In genomic region chr12:44162961-44163360, GRCh38 we compare ENCODE assay signal across 38 cellular contexts.
"Had no signal": no experiment of that assay in that cellular context is flagged by ENCODE, and none has a peak within 500 bp of the region (broad histone marks: within the 10 kb centered on the region; RNA-seq: fewer than 3 reads in every experiment).

No MANE protein-coding gene starts in this region.

- H3K9me3 Mint-ChIP-seq: activated naive CD4-positive, alpha-beta T cell treated with anti-CD3 and anti-CD28 coated beads for 36 hours; activated naive CD4-positive, alpha-beta T cell treated with anti-CD3 and anti-CD28 coated beads, Interleukin-2, amount 10 ng/mL, durations not matched to agents 7 days and 5 days; activated naive CD4-positive, alpha-beta T cell treated with anti-CD3 and anti-CD28 coated beads, Interleukin-2, amount 50 U/mL, for 24 hours; activated naive CD4-positive, alpha-beta T cell treated with anti-CD3 and anti-CD28 coated beads, Interleukin-2, amount 50 U/mL, for 72 hours; activated naive CD8-positive, alpha-beta T cell treated with anti-CD3 and anti-CD28 coated beads for 36 hours; activated naive CD8-positive, alpha-beta T cell treated with anti-CD3 and anti-CD28 coated beads, Interleukin-2, amount 10 ng/mL, durations not matched to agents 7 days and 5 days; activated naive CD8-positive, alpha-beta T cell treated with anti-CD3 and anti-CD28 coated beads, Interleukin-2, amount 50 U/mL, for 24 hours; activated T-cell treated with anti-CD3 and anti-CD28 coated beads, Interleukin-2, amount 50 U/mL, for 24 hours; activated T-cell treated with anti-CD3 and anti-CD28 coated beads, Interleukin-2, amount 50 U/mL, for 4 hours; activated T-cell treated with anti-CD3 and anti-CD28 coated beads, Interleukin-2, amount 50 U/mL, for 72 hours; activated T-helper 1 cell treated with anti-CD3 and anti-CD28 coated beads, Interleukin-12 subunit alpha, Interleukin-12 subunit beta, Interleukin-2, Interleukin-4 antibody, amounts not matched to agents 30 ng/mL and 10 ng/mL and 1 ng/mL, durations not matched to agents 14 hours and 24 hours and 36 hours; activated T-helper 17 cell treated with anti-CD3 and anti-CD28 coated beads, Interleukin-2, amount 50 U/mL, for 72 hours; activated T-helper 2 cell treated with anti-CD3 and anti-CD28 coated beads, Interferon-gamma antibody, Interleukin-2, Interleukin-4, amounts not matched to agents 10 μg/mL and 5 μg/mL and 100 μg/mL, durations not matched to agents 14 hours and 24 hours and 36 hours; brain; central memory CD8-positive, alpha-beta T cell had no signal

- DNase-seq: activated effector memory CD4-positive, alpha-beta T cell treated with anti-CD3 and anti-CD28 coated beads, Interleukin-2, amount 50 U/mL, for 16 hours; activated effector memory CD4-positive, alpha-beta T cell treated with Interleukin-2 at 50 U/mL for 16 hours; activated gamma-delta T cell; activated gamma-delta T cell treated with Interleukin-2 at 50 U/mL for 16 hours; activated naive CD4-positive, alpha-beta T cell; activated naive CD4-positive, alpha-beta T cell treated with anti-CD3 and anti-CD28 coated beads for 36 hours; activated naive CD4-positive, alpha-beta T cell treated with anti-CD3 and anti-CD28 coated beads, Interleukin-2, amount 10 ng/mL, durations not matched to agents 7 days and 5 days; activated naive CD4-positive, alpha-beta T cell treated with anti-CD3 and anti-CD28 coated beads, Interleukin-2, amount 50 U/mL, for 16 hours; activated naive CD4-positive, alpha-beta T cell treated with Interleukin-2 at 50 U/mL for 16 hours; activated naive CD8-positive, alpha-beta T cell treated with anti-CD3 and anti-CD28 coated beads for 36 hours; activated naive CD8-positive, alpha-beta T cell treated with anti-CD3 and anti-CD28 coated beads, Interleukin-2, amount 10 ng/mL, durations not matched to agents 7 days and 5 days; activated naive CD8-positive, alpha-beta T cell treated with anti-CD3 and anti-CD28 coated beads, Interleukin-2, amount 50 U/mL, for 24 hours; activated T-cell treated with anti-CD3 and anti-CD28 coated beads, Interleukin-2, amount 50 U/mL, for 1 hour; activated T-cell treated with anti-CD3 and anti-CD28 coated beads, Interleukin-2, amount 50 U/mL, for 24 hours; activated T-cell treated with anti-CD3 and anti-CD28 coated beads, Interleukin-2, amount 50 U/mL, for 4 hours; activated T-cell treated with anti-CD3 and anti-CD28 coated beads, Interleukin-2, amount 50 U/mL, for 48 hours; activated T-cell treated with anti-CD3 and anti-CD28 coated beads, Interleukin-2, amount 50 U/mL, for 72 hours; adrenal gland; amniotic stem cell; amygdala; anterior cingulate cortex; aorta; body of pancreas; brain microvascular endothelial cell; caudate nucleus; central memory CD4-positive, alpha-beta T cell; cerebellar nuclear complex had no signal

- H3K4me3 ChIP-seq: adrenal gland, ascending aorta, body of pancreas, breast epithelium, cardiac muscle cell had no signal

- H3K27me3 Mint-ChIP-seq: activated naive CD4-positive, alpha-beta T cell treated with anti-CD3 and anti-CD28 coated beads, Interleukin-2, amount 10 ng/mL, durations not matched to agents 7 days and 5 days; activated naive CD4-positive, alpha-beta T cell treated with anti-CD3 and anti-CD28 coated beads, Interleukin-2, amount 50 U/mL, for 24 hours; activated naive CD8-positive, alpha-beta T cell; activated naive CD8-positive, alpha-beta T cell treated with anti-CD3 and anti-CD28 coated beads for 36 hours; activated naive CD8-positive, alpha-beta T cell treated with anti-CD3 and anti-CD28 coated beads, Interleukin-2, amount 10 ng/mL, durations not matched to agents 7 days and 5 days; activated naive CD8-positive, alpha-beta T cell treated with anti-CD3 and anti-CD28 coated beads, Interleukin-2, amount 50 U/mL, for 24 hours; activated T-cell treated with anti-CD3 and anti-CD28 coated beads, Interleukin-2, amount 50 U/mL, for 24 hours; activated T-helper 17 cell treated with anti-CD3 and anti-CD28 coated beads, Interleukin-2, amount 50 U/mL, for 72 hours; brain; central memory CD8-positive, alpha-beta T cell had no signal

- H3K9me3 ChIP-seq: adrenal gland, ascending aorta, body of pancreas, breast epithelium had no signal

- ATAC-seq: activated naive CD4-positive, alpha-beta T cell treated with anti-CD3 and anti-CD28 coated beads, Interleukin-2, amount 50 U/mL, for 72 hours; activated naive CD8-positive, alpha-beta T cell treated with anti-CD3 and anti-CD28 coated beads, Interleukin-2, amount 50 U/mL, for 24 hours; activated T-cell treated with anti-CD3 and anti-CD28 coated beads, Interleukin-2, amount 50 U/mL, for 4 hours; activated T-cell treated with anti-CD3 and anti-CD28 coated beads, Interleukin-2, amount 50 U/mL, for 72 hours; activated T-helper 17 cell treated with anti-CD3 and anti-CD28 coated beads, Interleukin-2, amount 50 U/mL, for 72 hours; body of pancreas had no signal

- H3K36me3 Mint-ChIP-seq: activated naive CD4-positive, alpha-beta T cell treated with anti-CD3 and anti-CD28 coated beads, Interleukin-2, amount 10 ng/mL, durations not matched to agents 7 days and 5 days; activated naive CD4-positive, alpha-beta T cell treated with anti-CD3 and anti-CD28 coated beads, Interleukin-2, amount 50 U/mL, for 24 hours; activated naive CD4-positive, alpha-beta T cell treated with anti-CD3 and anti-CD28 coated beads, Interleukin-2, amount 50 U/mL, for 72 hours; activated naive CD8-positive, alpha-beta T cell treated with anti-CD3 and anti-CD28 coated beads for 36 hours; activated naive CD8-positive, alpha-beta T cell treated with anti-CD3 and anti-CD28 coated beads, Interleukin-2, amount 10 ng/mL, durations not matched to agents 7 days and 5 days; brain had no signal

- H3K4me1 Mint-ChIP-seq: activated naive CD4-positive, alpha-beta T cell treated with anti-CD3 and anti-CD28 coated beads, Interleukin-2, amount 10 ng/mL, durations not matched to agents 7 days and 5 days; activated naive CD4-positive, alpha-beta T cell treated with anti-CD3 and anti-CD28 coated beads, Interleukin-2, amount 50 U/mL, for 24 hours; activated naive CD8-positive, alpha-beta T cell treated with anti-CD3 and anti-CD28 coated beads for 36 hours; activated naive CD8-positive, alpha-beta T cell treated with anti-CD3 and anti-CD28 coated beads, Interleukin-2, amount 10 ng/mL, durations not matched to agents 7 days and 5 days; activated naive CD8-positive, alpha-beta T cell treated with anti-CD3 and anti-CD28 coated beads, Interleukin-2, amount 50 U/mL, for 24 hours; activated T-helper 17 cell treated with anti-CD3 and anti-CD28 coated beads, Interleukin-2, amount 50 U/mL, for 72 hours; central memory CD8-positive, alpha-beta T cell had no signal

- H3K27me3 ChIP-seq: adrenal gland, ascending aorta, body of pancreas, brain microvascular endothelial cell, breast epithelium, cardiac muscle cell had no signal

- H3K4me3 Mint-ChIP-seq: activated naive CD4-positive, alpha-beta T cell treated with anti-CD3 and anti-CD28 coated beads for 36 hours; activated naive CD4-positive, alpha-beta T cell treated with anti-CD3 and anti-CD28 coated beads, Interleukin-2, amount 10 ng/mL, durations not matched to agents 7 days and 5 days; activated naive CD4-positive, alpha-beta T cell treated with anti-CD3 and anti-CD28 coated beads, Interleukin-2, amount 50 U/mL, for 24 hours; activated naive CD8-positive, alpha-beta T cell; activated naive CD8-positive, alpha-beta T cell treated with anti-CD3 and anti-CD28 coated beads for 36 hours; activated naive CD8-positive, alpha-beta T cell treated with anti-CD3 and anti-CD28 coated beads, Interleukin-2, amount 10 ng/mL, durations not matched to agents 7 days and 5 days; activated naive CD8-positive, alpha-beta T cell treated with anti-CD3 and anti-CD28 coated beads, Interleukin-2, amount 50 U/mL, for 24 hours; activated T-cell treated with anti-CD3 and anti-CD28 coated beads, Interleukin-2, amount 50 U/mL, for 24 hours; activated T-cell treated with anti-CD3 and anti-CD28 coated beads, Interleukin-2, amount 50 U/mL, for 4 hours; activated T-cell treated with anti-CD3 and anti-CD28 coated beads, Interleukin-2, amount 50 U/mL, for 72 hours; activated T-helper 1 cell treated with anti-CD3 and anti-CD28 coated beads, Interleukin-12 subunit alpha, Interleukin-12 subunit beta, Interleukin-2, Interleukin-4 antibody, amounts not matched to agents 30 ng/mL and 10 ng/mL and 1 ng/mL, durations not matched to agents 14 hours and 24 hours and 36 hours; activated T-helper 17 cell treated with anti-CD3 and anti-CD28 coated beads, Interleukin-2, amount 50 U/mL, for 72 hours; brain; central memory CD8-positive, alpha-beta T cell had no signal

- H3K4me1 ChIP-seq: adrenal gland, ascending aorta, body of pancreas, breast epithelium had no signal

- H3K27ac ChIP-seq: adrenal gland, ascending aorta, body of pancreas, brain microvascular endothelial cell, breast epithelium, cardiac muscle cell had no signal

- H3K27ac Mint-ChIP-seq: activated naive CD4-positive, alpha-beta T cell treated with anti-CD3 and anti-CD28 coated beads for 36 hours; activated naive CD4-positive, alpha-beta T cell treated with anti-CD3 and anti-CD28 coated beads, Interleukin-2, amount 10 ng/mL, durations not matched to agents 7 days and 5 days; activated naive CD4-positive, alpha-beta T cell treated with anti-CD3 and anti-CD28 coated beads, Interleukin-2, amount 50 U/mL, for 24 hours; activated naive CD4-positive, alpha-beta T cell treated with anti-CD3 and anti-CD28 coated beads, Interleukin-2, amount 50 U/mL, for 72 hours; activated naive CD8-positive, alpha-beta T cell; activated naive CD8-positive, alpha-beta T cell treated with anti-CD3 and anti-CD28 coated beads for 36 hours; activated naive CD8-positive, alpha-beta T cell treated with anti-CD3 and anti-CD28 coated beads, Interleukin-2, amount 10 ng/mL, durations not matched to agents 7 days and 5 days; activated naive CD8-positive, alpha-beta T cell treated with anti-CD3 and anti-CD28 coated beads, Interleukin-2, amount 50 U/mL, for 24 hours; activated T-cell treated with anti-CD3 and anti-CD28 coated beads, Interleukin-2, amount 50 U/mL, for 24 hours; activated T-cell treated with anti-CD3 and anti-CD28 coated beads, Interleukin-2, amount 50 U/mL, for 72 hours; activated T-helper 1 cell treated with anti-CD3 and anti-CD28 coated beads, Interleukin-12 subunit alpha, Interleukin-12 subunit beta, Interleukin-2, Interleukin-4 antibody, amounts not matched to agents 30 ng/mL and 10 ng/mL and 1 ng/mL, durations not matched to agents 14 hours and 24 hours and 36 hours; activated T-helper 17 cell treated with anti-CD3 and anti-CD28 coated beads, Interleukin-2, amount 50 U/mL, for 72 hours; activated T-helper 2 cell treated with anti-CD3 and anti-CD28 coated beads, Interferon-gamma antibody, Interleukin-2, Interleukin-4, amounts not matched to agents 10 μg/mL and 5 μg/mL and 100 μg/mL, durations not matched to agents 14 hours and 24 hours and 36 hours; brain had no signal

- H3K36me3 ChIP-seq: adrenal gland, ascending aorta, brain microvascular endothelial cell, breast epithelium, cardiac muscle cell had no signal
